ENCODE assay signal across 8 cellular contexts in the genomic region with DNA sequence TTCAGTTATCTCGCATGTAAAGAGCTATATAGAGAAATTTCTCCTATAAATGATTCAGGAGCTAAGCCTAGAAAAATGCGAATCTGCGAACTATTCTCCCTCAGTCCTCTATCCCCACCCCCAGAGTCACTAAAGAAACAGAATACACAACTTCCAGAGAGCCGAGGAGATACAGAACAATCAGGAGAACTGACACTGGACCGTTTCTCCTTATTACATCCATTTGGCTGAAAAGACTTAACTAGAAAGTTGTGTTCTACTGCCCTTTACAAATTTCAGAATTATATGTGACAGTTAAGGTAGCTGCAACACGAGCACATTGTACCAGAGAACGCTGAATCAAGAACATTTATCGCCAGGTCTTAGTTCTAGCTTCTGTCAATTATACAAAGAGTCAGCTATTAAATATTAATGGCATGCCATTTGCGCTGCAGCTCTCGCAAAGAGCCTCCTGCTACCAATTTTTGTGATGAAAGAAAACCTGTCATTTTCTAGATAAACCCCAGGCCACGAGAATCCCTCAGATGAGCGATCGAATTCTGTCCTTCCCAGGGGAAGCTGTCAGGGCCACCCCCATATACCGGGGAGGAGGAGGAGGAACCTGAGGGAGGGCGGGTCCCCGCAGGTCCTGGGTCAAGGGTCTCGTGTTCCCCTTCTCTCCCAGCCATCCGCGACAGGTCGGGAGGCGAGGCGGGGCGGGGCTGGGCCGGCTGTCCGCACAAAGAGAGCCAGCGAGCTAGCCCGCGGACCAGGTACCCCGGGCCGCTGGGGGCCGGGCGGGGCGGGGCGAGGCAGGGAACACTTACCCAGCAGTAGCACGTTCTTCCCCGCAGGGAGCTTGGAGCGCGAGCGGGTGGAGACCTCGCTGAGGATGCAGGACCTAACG. TPM values are rescaled to one million over a fixed set of nuclear protein-coding genes. Genes with fewer than 3 reads are reported as not detected.
DNase-seq lines count a peak whose midpoint lies in the region; ATAC-seq and TF ChIP-seq lines count a peak whose summit lies in the region.

No MANE protein-coding gene starts in this region.

- TF ChIP-seq CTCF in C4-2B (conservative IDR thresholded peaks at IDR 0.05) (no peak), PC-3 (conservative IDR thresholded peaks at IDR 0.05; ENCODE audit: low read depth, low read length) (no peak), osteoblast (IDR thresholded peaks at IDR 0.05; ENCODE audit: extremely low read depth, low read depth, low read length) (no peak), transverse colon (IDR thresholded peaks at IDR 0.05) (no peak)

- DNase-seq in PC-3 (peak; percentile 57), Right ventricle myocardium inferior (ENCODE audit: missing footprints) (peak; percentile 84), osteoblast (ENCODE audit: insufficient read length, low spot score, missing footprints) (peak; percentile 76), transverse colon (peak; percentile 74)
- DNase-seq in activated naive CD4-positive, alpha-beta T cell treated with anti-CD3 and anti-CD28 coated beads, Interleukin-2, amount 50 U/mL, for 16 hours = peak; percentile 45

- WGBS in transverse colon (ENCODE audit: low coverage in 1 of 2), 2 donors = 2% methylated on average over 4 to 38 of the region's 41 CpGs

- H3K4me3 ChIP-seq in PC-3 (ENCODE audit: low read length) (peak overlapping the region; percentile 82), osteoblast (ENCODE audit: insufficient read depth, low read length) (peak overlapping the region; percentile 80), transverse colon (peak overlapping the region; percentile 73 to 97 (median 75))

- no peaks in the 10 kb centered on the region for H3F3A ChIP-seq in PC-3 (ENCODE audit: low read length, unreplicated experiment)

- H3K9me2 ChIP-seq in PC-3 (replicated peaks; ENCODE audit: low read length) = no peaks in the 10 kb centered on the region

- TF ChIP-seq EP300 in transverse colon (IDR thresholded peaks at IDR 0.05; ENCODE audit: low read depth) = no peak

- H3K4me1 ChIP-seq in PC-3 (ENCODE audit: insufficient read depth, low read length) (peaks cover 24% of the 10 kb centered on the region), osteoblast (ENCODE audit: insufficient read depth, low read length) (peaks cover 14% of the 10 kb centered on the region), transverse colon (peaks cover 0 to 22% (median 12%) of the 10 kb centered on the region in 4 donors)

- H2AFZ ChIP-seq in PC-3 (ENCODE audit: low read length) = peak overlapping the region; percentile 85
- H2AFZ ChIP-seq in osteoblast (ENCODE audit: low read length) = peak overlapping the region; percentile 95

- in situ Hi-C loops in transverse colon (cut with MboI; ENCODE audit: low pct_ligation_motif_present in 1 of 4, low pct_unique_long_range_greater_than_20kb in 1 of 4, low sequenced_read_pairs in 3 of 4) = no loop called here

- peak overlapping the region; percentile 99 for H3K27ac ChIP-seq in C4-2B
- H3K27ac ChIP-seq in PC-3 (ENCODE audit: low read length) = peak overlapping the region; percentile 80
- peak overlapping the region; percentile 90 for H3K27ac ChIP-seq in osteoblast (ENCODE audit: low read depth, low read length)
- H3K27ac ChIP-seq in transverse colon = peak overlapping the region; percentile 94 to 99 (median 96)

- POLR2A ChIA-PET in PC-3 (lab: Charles Lee; ENCODE audit: unreplicated experiment) = interaction anchor here (0.5 to 0.6 kb wide), 3 partner anchors 36 to 1232 kb away, joined by 5 to 6 read pairs (median 5); no protein-coding TSS in a partner anchor

- H3K9me3 ChIP-seq in PC-3 (ENCODE audit: low read length) (no peaks in the 10 kb centered on the region), osteoblast (ENCODE audit: low read depth, low read length) (no peaks in the 10 kb centered on the region), transverse colon (no peaks in the 10 kb centered on the region)

- peaks cover 20% of the 10 kb centered on the region for H4K20me1 ChIP-seq in PC-3 (ENCODE audit: low read length)
- peaks cover 17% of the 10 kb centered on the region for H4K20me1 ChIP-seq in osteoblast (ENCODE audit: insufficient read depth, low read length)

- H3K79me2 ChIP-seq in PC-3 (ENCODE audit: low read length) (peaks cover 71% of the 10 kb centered on the region), osteoblast (ENCODE audit: insufficient read depth, low read length) (peaks cover 56% of the 10 kb centered on the region)

- TSS peak; percentile 50 for BruUV-seq in PC-3 (replicated peaks; lab: Mats Ljungman, UMichigan)

- H3K4me2 ChIP-seq in PC-3 (ENCODE audit: low read length) (peak overlapping the region; percentile 94), osteoblast (ENCODE audit: insufficient read depth, low read length) (peak overlapping the region; percentile 93)

- intact Hi-C loops in PC-3 (cut with micrococcal nuclease) = loop anchor here (5.0 kb wide), 1 partner anchor 93 kb away; no protein-coding TSS in a partner anchor
- intact Hi-C loops in Right ventricle myocardium inferior (cut with DNase I) = loop anchor here (5.0 kb wide), 1 partner anchor 67 kb away; a partner anchor contains a TSS
- intact Hi-C loops in transverse colon (cut with DNase I; ENCODE audit: low total_unique reads) = no loop called here

- H3K36me3 ChIP-seq in PC-3 (ENCODE audit: low read depth, low read length) = peaks cover 4% of the 10 kb centered on the region; the same call in 1 of the 2 replicates
- peaks cover 8% of the 10 kb centered on the region for H3K36me3 ChIP-seq in osteoblast (ENCODE audit: insufficient read depth, low read length)
- H3K36me3 ChIP-seq in transverse colon = no peaks in the 10 kb centered on the region

- ATAC-seq in GM19035 (IDR thresholded peaks at IDR 0.05; ENCODE audit: unreplicated experiment) (peak; percentile 57), HG03196 (IDR thresholded peaks at IDR 0.05; ENCODE audit: unreplicated experiment) (peak; percentile 43), PC-3 (peak; percentile 58), Right ventricle myocardium inferior (peak; percentile 40)

- CTCF ChIA-PET in PC-3 (lab: Charles Lee) = interaction anchor here (1.1 to 1.2 kb wide), 2 partner anchors 56 to 95 kb away, joined by 3 read pairs; no protein-coding TSS in a partner anchor

- peak overlapping the region; percentile 97 for H3K9ac ChIP-seq in PC-3 (ENCODE audit: low read length)

- no peaks in the 10 kb centered on the region for H3K27me3 ChIP-seq in PC-3 (ENCODE audit: low read length)
- no peaks in the 10 kb centered on the region for H3K27me3 ChIP-seq in osteoblast (ENCODE audit: insufficient read depth, low read length)
- H3K27me3 ChIP-seq in transverse colon = no peaks in the 10 kb centered on the region

- no peak for TF ChIP-seq POLR2A in transverse colon (IDR thresholded peaks at IDR 0.05)

RNA-seq across cellular contexts. Expression of a gene that starts 0.9 kb away (rescaled TPM):
- total RNA-seq in PC-3 (2014; rRNA removed) (44.2 and 55.6 TPM in 2 replicates), Right ventricle myocardium inferior (53.6 TPM), osteoblast (34.4 and 38.0 TPM in 2 replicates), transverse colon (10 to 100 TPM in 2 of 4 donors, 1 to 10 TPM in 2; 2.4 to 25.9 (median 12.1) TPM)

Comparison
In these comparisons a context has a peak if more than half of its experiments do, and no peak if none do; other contexts are left out.
1. Peak in every context shown above with its lines: DNase-seq, ATAC-seq, H3K4me3 ChIP-seq and H3K27ac ChIP-seq.